In the genomic region with DNA sequence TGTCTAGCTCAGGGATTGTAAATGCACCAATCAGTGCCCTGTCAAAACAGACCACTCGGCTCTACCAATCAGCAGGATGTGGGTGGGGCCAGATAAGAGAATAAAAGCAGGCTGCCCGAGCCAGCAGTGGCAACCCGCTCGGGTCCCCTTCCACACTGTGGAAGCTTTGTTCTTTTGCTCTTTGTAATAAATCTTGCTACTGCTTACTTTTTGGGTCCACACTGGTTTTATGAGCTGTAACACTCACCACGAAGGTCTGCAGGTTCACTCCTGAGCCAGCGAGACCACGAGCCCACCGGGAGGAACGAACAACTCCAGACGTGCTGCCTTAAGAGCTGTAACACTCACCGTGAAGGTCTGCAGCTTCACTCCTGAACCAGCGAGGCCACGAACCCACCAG, we compare ENCODE assay signal across 1 cellular context. TPM values are rescaled to one million over a fixed set of nuclear protein-coding genes. Genes with fewer than 3 reads are reported as not detected.
"Had no signal": no experiment of that assay in that cellular context is flagged by ENCODE, and none has a peak within 500 bp of the region (broad histone marks: within the 10 kb centered on the region; RNA-seq: fewer than 3 reads in every experiment).

No MANE protein-coding gene starts in this region.

RNA-seq across cellular contexts. Expression of gene FBXO6, which starts 54.6 kb away (rescaled TPM):
- total RNA-seq: G401 had no signal
